Comparison of ENCODE assay signal across 21 cellular contexts in genomic region chr17:80319999-80320344, GRCh38.
"Had no signal": no experiment of that assay in that cellular context is flagged by ENCODE, and none has a peak within 500 bp of the region (broad histone marks: within the 10 kb centered on the region; RNA-seq: fewer than 3 reads in every experiment).

No MANE protein-coding gene starts in this region.

- H3K27me3 ChIP-seq: brain microvascular endothelial cell, esophagus squamous epithelium, hepatocyte, upper lobe of left lung had no signal

- H3K9me3 Mint-ChIP-seq: activated naive CD8-positive, alpha-beta T cell treated with anti-CD3 and anti-CD28 coated beads, Interleukin-2, amount 10 ng/mL, durations not matched to agents 7 days and 5 days; central memory CD8-positive, alpha-beta T cell had no signal

- H3K4me3 Mint-ChIP-seq: activated B cell treated with CpG ODN at 0.5 μM for 24 hours; activated naive CD8-positive, alpha-beta T cell treated with anti-CD3 and anti-CD28 coated beads, Interleukin-2, amount 10 ng/mL, durations not matched to agents 7 days and 5 days; central memory CD8-positive, alpha-beta T cell; naive thymus-derived CD8-positive, alpha-beta T cell; stimulated activated naive CD8-positive, alpha-beta T cell treated with anti-CD3 and anti-CD28 coated beads, Interleukin-15, Interleukin-2, amounts not matched to agents 100 ng/mL and 50 ng/mL, for 24 hours had no signal

- DNase-seq: activated B cell treated with CpG ODN at 0.5 μM for 24 hours; activated CD4-positive, alpha-beta T cell treated with anti-CD3 and anti-CD28 coated beads, Interleukin-2, amount 50 U/mL, for 1 hour; anterior cingulate cortex; brain microvascular endothelial cell; esophagus squamous epithelium; mucosa of descending colon; naive thymus-derived CD8-positive, alpha-beta T cell; nucleus accumbens; posterior cingulate gyrus; stimulated activated CD4-positive, alpha-beta T cell treated with anti-CD3 and anti-CD28 coated beads, Interleukin-4, amount 100 ng/mL, for 24 hours; SW 1271; upper lobe of left lung had no signal

- H3K4me1 Mint-ChIP-seq: activated B cell treated with CpG ODN at 0.5 μM for 24 hours had no signal

- H3K27ac ChIP-seq: brain microvascular endothelial cell, coronary artery, esophagus squamous epithelium, hepatocyte, skin epidermis, upper lobe of left lung had no signal

- H3K4me2 ChIP-seq: hepatocyte had no signal

- H3K27ac Mint-ChIP-seq: activated B cell treated with CpG ODN at 0.5 μM for 24 hours; activated naive CD8-positive, alpha-beta T cell treated with anti-CD3 and anti-CD28 coated beads, Interleukin-2, amount 10 ng/mL, durations not matched to agents 7 days and 5 days had no signal

- ATAC-seq: left lobe of liver; mucosa of descending colon; naive thymus-derived CD8-positive, alpha-beta T cell had no signal

- H3K27me3 Mint-ChIP-seq: activated B cell treated with CpG ODN at 0.5 μM for 24 hours; activated naive CD8-positive, alpha-beta T cell treated with anti-CD3 and anti-CD28 coated beads, Interleukin-2, amount 10 ng/mL, durations not matched to agents 7 days and 5 days; central memory CD8-positive, alpha-beta T cell; naive thymus-derived CD8-positive, alpha-beta T cell; stimulated activated naive CD8-positive, alpha-beta T cell treated with anti-CD3 and anti-CD28 coated beads, Interleukin-15, Interleukin-2, amounts not matched to agents 100 ng/mL and 50 ng/mL, for 24 hours had no signal

- H3K9me3 ChIP-seq: esophagus squamous epithelium, mucosa of descending colon, upper lobe of left lung had no signal

- H3K4me3 ChIP-seq: coronary artery, esophagus squamous epithelium, hepatocyte, mucosa of descending colon, skin epidermis, upper lobe of left lung had no signal

- H3K4me1 ChIP-seq: esophagus squamous epithelium, upper lobe of left lung had no signal

- FAIRE-seq: keratinocyte, TTC549 had no signal

- H2AFZ ChIP-seq: hepatocyte had no signal
